Comparison of ENCODE assay signal across 1 cellular context in genomic region chr2:38436227-38436664, GRCh38.
A peak's percentile ranks its signal among the peaks of the same experiment; 100 is the strongest.
TF ChIP-seq lines count a peak whose summit lies in the region.

No MANE protein-coding gene starts in this region.

TF ChIP-seq in HepG2, 621 proteins besides CTCF, POLR2A, EP300 and RAD21 (continued from another document and continues in another):
- no peak for TF ChIP-seq ZBED4 (CRISPR knock-in tag; IDR thresholded peaks at IDR 0.05; ENCODE audit: borderline replicate concordance)
- TF ChIP-seq ARHGAP35 (CRISPR knock-in tag; IDR thresholded peaks at IDR 0.05; ENCODE audit: borderline replicate concordance) = no peak
- no peak for TF ChIP-seq CREBL2 (CRISPR knock-in tag; IDR thresholded peaks at IDR 0.05; ENCODE audit: borderline replicate concordance)
- 0 out of 2 replicates have a peak, but pooled peaks have one; percentile 55 for TF ChIP-seq ZNF556 (CRISPR knock-in tag; IDR thresholded peaks at IDR 0.05; ENCODE audit: borderline replicate concordance)
- peak; percentile 32; the same call in 1 of the 2 replicates for TF ChIP-seq ZHX2 (IDR thresholded peaks at IDR 0.05; ENCODE audit: low read depth)
- no peak for TF ChIP-seq ZHX2 (CRISPR knock-in tag; IDR thresholded peaks at IDR 0.05; ENCODE audit: borderline replicate concordance)
- peak; percentile 63; the same call in 1 of the 2 replicates for TF ChIP-seq SMYD3 (CRISPR knock-in tag; IDR thresholded peaks at IDR 0.05)
- TF ChIP-seq KDM3A (CRISPR knock-in tag; IDR thresholded peaks at IDR 0.05; ENCODE audit: low read depth) = peak; percentile 83; the same call in 1 of the 2 replicates
- peak; percentile 58; the same call in 1 of the 2 replicates for TF ChIP-seq SMC3 (IDR thresholded peaks at IDR 0.05; ENCODE audit: low read length)
- TF ChIP-seq MLX (CRISPR knock-in tag; IDR thresholded peaks at IDR 0.05) = peak; percentile 67; the same call in 1 of the 2 replicates
- peak; percentile 67; the same call in 1 of the 2 replicates for TF ChIP-seq MIXL1 (CRISPR knock-in tag; IDR thresholded peaks at IDR 0.05)
- TF ChIP-seq STAG1 (CRISPR knock-in tag; IDR thresholded peaks at IDR 0.05) = peak; percentile 20; the same call in 1 of the 2 replicates
- peak; percentile 91 for TF ChIP-seq JUN (CRISPR knock-in tag; IDR thresholded peaks at IDR 0.05)
- TF ChIP-seq ZNF414 (CRISPR knock-in tag; IDR thresholded peaks at IDR 0.05) = peak; percentile 79
- 0 out of 2 replicates have a peak, but pooled peaks have one; percentile 35 for TF ChIP-seq CBFB (CRISPR knock-in tag; IDR thresholded peaks at IDR 0.05)
- TF ChIP-seq HNF1B (CRISPR knock-in tag; IDR thresholded peaks at IDR 0.05) = 0 out of 2 replicates have a peak, but pooled peaks have one; percentile 20
- 0 out of 2 replicates have a peak, but pooled peaks have one; percentile 57 for TF ChIP-seq ZNF317 (CRISPR knock-in tag; IDR thresholded peaks at IDR 0.05)
- TF ChIP-seq NR2C2 (CRISPR knock-in tag; IDR thresholded peaks at IDR 0.05; ENCODE audit: borderline replicate concordance) = peak; percentile 69
- TF ChIP-seq ZBTB33 (CRISPR knock-in tag; IDR thresholded peaks at IDR 0.05) = 0 out of 2 replicates have a peak, but pooled peaks have one; percentile 28
- TF ChIP-seq MATR3 (CRISPR knock-in tag; IDR thresholded peaks at IDR 0.05) = no peak
- TF ChIP-seq HMG20A (CRISPR knock-in tag; IDR thresholded peaks at IDR 0.05; ENCODE audit: borderline replicate concordance) = peak; percentile 88
- no peak for TF ChIP-seq ATRX (CRISPR knock-in tag; IDR thresholded peaks at IDR 0.05; ENCODE audit: borderline replicate concordance)
- TF ChIP-seq ZBTB7B (CRISPR knock-in tag; IDR thresholded peaks at IDR 0.05) = peak; percentile 64; the same call in 1 of the 2 replicates
- peak; percentile 67 for TF ChIP-seq ARID3A (IDR thresholded peaks at IDR 0.05; ENCODE audit: low read depth, low read length)
- TF ChIP-seq KDM2A (CRISPR knock-in tag; IDR thresholded peaks at IDR 0.05; ENCODE audit: borderline replicate concordance, low read depth) = peak; percentile 42; the same call in 1 of the 2 replicates
- TF ChIP-seq TIGD3 (CRISPR knock-in tag; IDR thresholded peaks at IDR 0.05; ENCODE audit: borderline replicate concordance) = no peak
- no peak for TF ChIP-seq KDM1A (CRISPR knock-in tag; IDR thresholded peaks at IDR 0.05)
- TF ChIP-seq ZBTB25 (CRISPR knock-in tag; IDR thresholded peaks at IDR 0.05) = no peak
- TF ChIP-seq DNMT1 (CRISPR knock-in tag; IDR thresholded peaks at IDR 0.05) = no peak
- TF ChIP-seq YEATS2 (CRISPR knock-in tag; IDR thresholded peaks at IDR 0.05; ENCODE audit: borderline replicate concordance) = peak; percentile 25; the same call in 1 of the 2 replicates
- TF ChIP-seq ZNF430 (CRISPR knock-in tag; IDR thresholded peaks at IDR 0.05) = 0 out of 2 replicates have a peak, but pooled peaks have one; percentile 56
- TF ChIP-seq ZNF720 (CRISPR knock-in tag; IDR thresholded peaks at IDR 0.05) = no peak
- TF ChIP-seq SOX13 (IDR thresholded peaks at IDR 0.05) = peak; percentile 79; the same call in 1 of the 2 replicates
- TF ChIP-seq SOX13 (CRISPR knock-in tag; conservative IDR thresholded peaks at IDR 0.05 in 1 of 2, IDR thresholded peaks at IDR 0.05 in 1 of 2) = peak in 1 of 2 experiments; percentile 88; a peak in 2 of 4 replicates
- peak; percentile 42; the same call in 1 of the 2 replicates for TF ChIP-seq ATF7 (IDR thresholded peaks at IDR 0.05)
- TF ChIP-seq ATF7 (CRISPR knock-in tag; IDR thresholded peaks at IDR 0.05) = 0 out of 2 replicates have a peak, but pooled peaks have one; percentile 26
- no peak for TF ChIP-seq GTF3A (CRISPR knock-in tag; conservative IDR thresholded peaks at IDR 0.05)
- TF ChIP-seq SAP130 (CRISPR knock-in tag; IDR thresholded peaks at IDR 0.05; ENCODE audit: low read depth) = peak; percentile 62
- TF ChIP-seq TBX3 (IDR thresholded peaks at IDR 0.05; ENCODE audit: borderline replicate concordance) = peak; percentile 61; the same call in 1 of the 2 replicates
